Comparison of ENCODE assay signal across 18 cellular contexts in genomic region chr18:59681051-59681450, GRCh38. TPM values are rescaled to one million over a fixed set of nuclear protein-coding genes. Genes with fewer than 3 reads are reported as not detected.
DNase-seq lines count a peak whose midpoint lies in the region; ATAC-seq and TF ChIP-seq lines count a peak whose summit lies in the region.
"Had no signal": no experiment of that assay in that cellular context is flagged by ENCODE, and none has a peak within 500 bp of the region (broad histone marks: within the 10 kb centered on the region; RNA-seq: fewer than 3 reads in every experiment).

No MANE protein-coding gene starts in this region.

- TF ChIP-seq POLR2A in IMR-90 (IDR thresholded peaks at IDR 0.05; ENCODE audit: low read depth, low read length): no peak

- peak overlapping the region; percentile 55 for H4K91ac ChIP-seq in IMR-90 (ENCODE audit: insufficient read depth, low read depth, low read length)

- peaks cover 3% of the 10 kb centered on the region; the same call in 1 of the 2 replicates for H4K20me1 ChIP-seq in IMR-90 (ENCODE audit: insufficient read depth, low read length)

- peak overlapping the region in 1 of 2 experiments; percentile 30; a peak in 1 of 4 replicates for H4K8ac ChIP-seq in IMR-90 (ENCODE audit: low read depth in 2 of 2, low read length in 2 of 2)

- H2AK5ac ChIP-seq in IMR-90 (ENCODE audit: low read depth, low read length): no peak overlapping the region

- no peak overlapping the region for H2BK20ac ChIP-seq in IMR-90 (ENCODE audit: low read depth, low read length)

- DNase-seq in IMR-90 (no peak), endodermal cell (no peak), nephron progenitor cell (no peak), substantia nigra (lab: John Stamatoyannopoulos, UW) (no peak), middle frontal gyrus (ENCODE audit: extremely low spot score, low spot score) (no peak)
- DNase-seq: CD4-positive, CD25-positive, alpha-beta regulatory T cell; DMS153; DND-41; NCI-H1048; NCI-H1694 treated with DMSO at 0.1 percent for 48 hours; NCI-H2081; RPMI8226; SHP77 had no signal

- no peaks in the 10 kb centered on the region for H3K9me3 ChIP-seq in IMR-90 (ENCODE audit: control insufficient read depth, insufficient read depth, low read length)
- H3K9me3 ChIP-seq in endodermal cell (ENCODE audit: control insufficient read depth, low read length): no peaks in the 10 kb centered on the region
- no peaks in the 10 kb centered on the region for H3K9me3 ChIP-seq in skeletal muscle satellite cell (replicated peaks; ENCODE audit: low read length)

- H3K27ac ChIP-seq in IMR-90 (ENCODE audit: insufficient read depth, low read length) (no peak overlapping the region), endodermal cell (ENCODE audit: low read depth, low read length) (no peak overlapping the region), substantia nigra (ENCODE audit: low read depth, low read length, poor library complexity, severe bottlenecking) (no peak overlapping the region)

- dilution Hi-C loops in IMR-90 (cut with HindIII; ENCODE audit: low sequenced_read_pairs, unreplicated experiment): no loop called here

- CTCF ChIA-PET in IMR-90 (lab: Yijun Ruan, JAX): interaction anchor here (0.6 to 1.6 kb wide), 4 partner anchors 11 to 657 kb away, joined by 3 to 9 read pairs (median 5); partner anchors contain the start of gene CCBE1

- no peak overlapping the region for H3K56ac ChIP-seq in IMR-90 (ENCODE audit: extremely low read depth, insufficient read depth, low read length)

- H3K14ac ChIP-seq in IMR-90 (replicated peaks; ENCODE audit: low read depth, low read length): peak overlapping the region; percentile 48; the same call in 1 of the 2 replicates

- no peak overlapping the region for H3K4me3 Mint-ChIP-seq in endodermal cell
- H3K4me3 Mint-ChIP-seq in nephron progenitor cell: no peak overlapping the region
- H3K4me3 Mint-ChIP-seq: CD4-positive, CD25-positive, alpha-beta regulatory T cell; IgD-negative memory B cell had no signal

- peaks cover 46% of the 10 kb centered on the region for H3K4me1 Mint-ChIP-seq in endodermal cell
- H3K4me1 Mint-ChIP-seq in nephron progenitor cell: peaks cover 30% of the 10 kb centered on the region
- H3K4me1 Mint-ChIP-seq: CD4-positive, CD25-positive, alpha-beta regulatory T cell; IgD-negative memory B cell had no signal

- ATAC-seq in IMR-90 (ENCODE audit: low read depth) (no peak), GM21576 (IDR thresholded peaks at IDR 0.05; ENCODE audit: unreplicated experiment) (no peak)
- ATAC-seq: HCT116 had no signal

- H3K27me3 Mint-ChIP-seq in endodermal cell (ENCODE audit: insufficient read depth) (peaks cover 61% of the 10 kb centered on the region), nephron progenitor cell (ENCODE audit: low read depth, poor library complexity) (peaks cover 16% of the 10 kb centered on the region)

- no peak overlapping the region for H3K18ac ChIP-seq in IMR-90 (ENCODE audit: low read depth, low read length)

- no peak overlapping the region for H3K4me3 ChIP-seq in IMR-90 (ENCODE audit: insufficient read depth, low read depth, low read length)
- H3K4me3 ChIP-seq in endodermal cell (ENCODE audit: low read length): peak overlapping the region; percentile 2
- no peak overlapping the region for H3K4me3 ChIP-seq in skeletal muscle satellite cell (ENCODE audit: low read length)

- H3K4me1 ChIP-seq in IMR-90 (ENCODE audit: control insufficient read depth, insufficient read depth, low read length) (peaks cover 21% of the 10 kb centered on the region), endodermal cell (ENCODE audit: control insufficient read depth, insufficient read depth, low read length) (peaks cover 7% of the 10 kb centered on the region), skeletal muscle satellite cell (ENCODE audit: control insufficient read depth, insufficient read depth, low read length) (peaks cover 13% of the 10 kb centered on the region)

- H2BK5ac ChIP-seq in IMR-90 (ENCODE audit: low read depth, low read length, poor library complexity, severe bottlenecking): no peak overlapping the region

- POLR2A ChIA-PET in IMR-90 (lab: Charles Lee; ENCODE audit: unreplicated experiment): interaction anchor here (0.5 kb wide), 1 partner anchor 221 kb away, joined by 3 read pairs; no protein-coding TSS in a partner anchor

- H3K9me1 ChIP-seq in IMR-90 (ENCODE audit: insufficient read depth, low read length): peaks cover 12% of the 10 kb centered on the region

- no peak overlapping the region for H3K27ac Mint-ChIP-seq in endodermal cell
- H3K27ac Mint-ChIP-seq in nephron progenitor cell: peak overlapping the region; percentile 81
- H3K27ac Mint-ChIP-seq: CD4-positive, CD25-positive, alpha-beta regulatory T cell; IgD-negative memory B cell had no signal

- TF ChIP-seq CTCF in IMR-90 (conservative IDR thresholded peaks at IDR 0.05; ENCODE audit: low read depth, low read length): no peak
- TF ChIP-seq CTCF in endodermal cell (conservative IDR thresholded peaks at IDR 0.05): no peak
- no peak for TF ChIP-seq CTCF in nephron progenitor cell (IDR thresholded peaks at IDR 0.05)

- H3K9me3 Mint-ChIP-seq in endodermal cell: no peaks in the 10 kb centered on the region
- no peaks in the 10 kb centered on the region for H3K9me3 Mint-ChIP-seq in nephron progenitor cell
- H3K9me3 Mint-ChIP-seq: CD4-positive, CD25-positive, alpha-beta regulatory T cell; IgD-negative memory B cell had no signal

- H3K9ac ChIP-seq in IMR-90 (ENCODE audit: low read depth, low read length) (no peak overlapping the region), endodermal cell (ENCODE audit: extremely low read depth, low read length, poor library complexity, severe bottlenecking) (no peak overlapping the region), skeletal muscle satellite cell (ENCODE audit: low read depth, low read length) (peak overlapping the region; percentile 25)

- no peak for TF ChIP-seq RAD21 in IMR-90 (IDR thresholded peaks at IDR 0.05; ENCODE audit: low read length)

- in situ Hi-C loops in IMR-90 (cut with MboI; ENCODE audit: low sequenced_read_pairs): no loop called here

- intact Hi-C loops in IMR-90 (cut with micrococcal nuclease): no loop called here

- H3K79me1 ChIP-seq in IMR-90 (ENCODE audit: low read depth in 1 of 2, low read length in 2 of 2): peaks cover 53 to 57% of the 10 kb centered on the region in 2 experiments

- no peak overlapping the region; the same call in 1 of the 2 replicates for H4K5ac ChIP-seq in IMR-90 (ENCODE audit: low read depth, low read length)

- no TSS peak for BruUV-seq in IMR-90 (replicated peaks; lab: Mats Ljungman, UMichigan)

- H3K4me2 ChIP-seq in IMR-90 (ENCODE audit: low read depth, low read length) (no peak overlapping the region), skeletal muscle satellite cell (ENCODE audit: low read length) (no peak overlapping the region)

- H3K4ac ChIP-seq in IMR-90 (ENCODE audit: low read depth, low read length): peak overlapping the region; percentile 45; the same call in 1 of the 2 replicates

- H2AFZ ChIP-seq in IMR-90 (replicated peaks; ENCODE audit: low read length, poor library complexity): no peak overlapping the region

- no peaks in the 10 kb centered on the region for H3K36me3 ChIP-seq in IMR-90 (ENCODE audit: control insufficient read depth, insufficient read depth, low read length)
- H3K36me3 ChIP-seq in endodermal cell (ENCODE audit: control insufficient read depth, insufficient read depth, low read length): no peaks in the 10 kb centered on the region
- peaks cover 20% of the 10 kb centered on the region for H3K36me3 ChIP-seq in skeletal muscle satellite cell (ENCODE audit: insufficient read depth, low read length)

- no peak overlapping the region for H2BK15ac ChIP-seq in IMR-90 (ENCODE audit: low read depth, low read length)

- WGBS in IMR-90 (ENCODE audit: extremely low coverage in 2 of 2, insufficient read length in 1 of 2), 2 experiments: no CpG with 5 or more reads among the region's 5 CpGs
- 72 to 79% methylated on average over 2 to 5 of the region's 5 CpGs for WGBS in endodermal cell (ENCODE audit: insufficient coverage in 1 of 2, insufficient read length in 1 of 2), 2 experiments

- H2BK120ac ChIP-seq in IMR-90 (ENCODE audit: low read depth, low read length): peak overlapping the region; percentile 57

- no peaks in the 10 kb centered on the region for H3K36me3 Mint-ChIP-seq in endodermal cell (ENCODE audit: low read depth)
- H3K36me3 Mint-ChIP-seq in nephron progenitor cell (ENCODE audit: low read depth): no peaks in the 10 kb centered on the region
- H3K36me3 Mint-ChIP-seq: CD4-positive, CD25-positive, alpha-beta regulatory T cell; IgD-negative memory B cell had no signal

- H3K27me3 ChIP-seq in IMR-90 (ENCODE audit: control insufficient read depth, insufficient read depth, low read length) (no peaks in the 10 kb centered on the region), endodermal cell (ENCODE audit: control insufficient read depth, insufficient read depth, low read length, poor library complexity, severe bottlenecking) (peaks cover 60% of the 10 kb centered on the region), skeletal muscle satellite cell (ENCODE audit: control insufficient read depth, insufficient read depth, low read length) (no peaks in the 10 kb centered on the region)

- H2AK9ac ChIP-seq in IMR-90 (replicated peaks; ENCODE audit: low read depth, low read length, poor library complexity): no peak overlapping the region

- peak overlapping the region; percentile 68; the same call in 1 of the 2 replicates for H3K23ac ChIP-seq in IMR-90 (ENCODE audit: low read depth, low read length)

TF ChIP-seq in IMR-90, 13 proteins besides CTCF, POLR2A, EP300 and RAD21:
- no peak for TF ChIP-seq MXI1 (IDR thresholded peaks at IDR 0.05; ENCODE audit: borderline replicate concordance, low read depth, low read length)
- TF ChIP-seq CEBPB (IDR thresholded peaks at IDR 0.05; ENCODE audit: low read depth, low read length): no peak
- no peak for TF ChIP-seq FOS (IDR thresholded peaks at IDR 0.05; ENCODE audit: low read depth, low read length)
- TF ChIP-seq USF2 (IDR thresholded peaks at IDR 0.05; ENCODE audit: low read depth, low read length): no peak

RNA-seq across cellular contexts. Expression of gene CCBE1, which starts 16.2 kb away (rescaled TPM):
- total RNA-seq in IMR-90 (2012; rRNA removed) (93.9 and 148 TPM in 2 replicates), endodermal cell (1 to 10 TPM in 1 of 2 donors, under 1 TPM in 1; 1.00 to 2.9 TPM)
- polyA plus RNA-seq in IMR-90 (2012; rRNA removed): 64.8 and 65.1 TPM in 2 replicates
- polyA plus RNA-seq in IMR-90 (2012; cell fraction: cytosol; rRNA removed): 37.7 and 114 TPM in 2 replicates
- polyA plus RNA-seq in IMR-90 (2012; cell fraction: nucleus; rRNA removed; ENCODE audit: low replicate concordance): 22.9 and 25.9 TPM in 2 replicates
- polyA plus RNA-seq in endodermal cell (2013, experiment 1 of 2): 2.2 TPM
- 3.4 TPM for polyA plus RNA-seq in endodermal cell (2013, experiment 2 of 2)
- 56.1 and 56.5 TPM in 2 replicates for total RNA-seq in skeletal muscle satellite cell (2012; rRNA removed)
- total RNA-seq: CD4-positive, CD25-positive, alpha-beta regulatory T cell; H4 had no signal
- polyA plus RNA-seq: CD4-positive, CD25-positive, alpha-beta regulatory T cell; IgD-negative memory B cell had no signal

Comparison
In these comparisons a context has a peak if more than half of its experiments do, and no peak if none do; other contexts are left out.
1. RNA of gene CCBE1, which starts 16.2 kb away (total RNA-seq): 93.9 to 148 TPM in IMR-90; 1.00 to 2.9 TPM in endodermal cell; every median in the first group is over 10 times any median in the second.